In genomic region chr2:190335225-190335559, GRCh38 we compare ENCODE assay signal across 1 cellular context.
A peak's percentile ranks its signal among the peaks of the same experiment; 100 is the strongest.
TF ChIP-seq lines count a peak whose summit lies in the region.

No MANE protein-coding gene starts in this region.

TF ChIP-seq in A549, 52 proteins besides CTCF, POLR2A, EP300 and RAD21:
- no peak for TF ChIP-seq SMC3 (IDR thresholded peaks at IDR 0.05)
- TF ChIP-seq CEBPB (IDR thresholded peaks at IDR 0.05): peak; percentile 76 to 81; a peak in 3 of 4 replicates
- no peak for TF ChIP-seq EHMT2 (IDR thresholded peaks at IDR 0.05; ENCODE audit: low read depth)
